In genomic region chr9:83992407-83992806, GRCh38 we compare ENCODE assay signal across 16 cellular contexts. TPM values are rescaled to one million over a fixed set of nuclear protein-coding genes. Genes with fewer than 3 reads are reported as not detected.
DNase-seq lines count a peak whose midpoint lies in the region; ATAC-seq and TF ChIP-seq lines count a peak whose summit lies in the region.
"Had no signal": no experiment of that assay in that cellular context is flagged by ENCODE, and none has a peak within 500 bp of the region (broad histone marks: within the 10 kb centered on the region; RNA-seq: fewer than 3 reads in every experiment).

No MANE protein-coding gene starts in this region.

- H3K4me3 ChIP-seq in adrenal gland: no peak overlapping the region
- no peak overlapping the region for H3K4me3 ChIP-seq in left lung
- H3K4me3 ChIP-seq: BLaER1 treated with 17β-estradiol and CSF1 and Interleukin-3, amounts not matched to agents 10 nM and 100 nM; cardiac muscle cell had no signal

- peak in 5 of 6 experiments; percentile 16 to 45 (median 31) for TF ChIP-seq CTCF in adrenal gland (IDR thresholded peaks at IDR 0.05)
- TF ChIP-seq CTCF in left lung (IDR thresholded peaks at IDR 0.05): no peak

- peak; percentile 43 for ATAC-seq in left lung
- no peak for ATAC-seq in GM19351 (IDR thresholded peaks at IDR 0.05; ENCODE audit: unreplicated experiment)
- ATAC-seq: natural killer cell treated with Interleukin-12 subunit alpha and Interleukin-12 subunit beta and Interleukin-15 and Interleukin-18, amount 100 ng/mL, for 72 hours; sciatic nerve had no signal

- H3K4me1 ChIP-seq in adrenal gland (replicated peaks in 1 of 2) (peaks cover 2 to 13% of the 10 kb centered on the region in 2 donors), left lung (peaks cover 0 to 6% of the 10 kb centered on the region in 2 donors)
- H3K4me1 ChIP-seq: BLaER1 treated with 17β-estradiol and CSF1 and Interleukin-3, amounts not matched to agents 10 nM and 100 nM had no signal

- peak; percentile 15 for DNase-seq in COR-L47 (lab: John Stamatoyannopoulos, UW)
- peak; percentile 15 for DNase-seq in HT1080 (ENCODE audit: low read depth)
- DNase-seq in adrenal gland: peak in 3 of 7 donors; percentile 20 to 35 (median 29)
- DNase-seq in left lung: no peak
- no peak for DNase-seq in SHP77 treated with DMSO at 0.1 percent for 48 hours (lab: John Stamatoyannopoulos, UW)
- no peak for DNase-seq in SHP77 (lab: John Stamatoyannopoulos, UW)
- no peak for DNase-seq in COLO829 (ENCODE audit: low spot score)
- DNase-seq: activated CD8-positive, alpha-beta memory T cell treated with anti-CD3 and anti-CD28 coated beads for 24 hours; activated naive CD4-positive, alpha-beta T cell treated with Interleukin-2 at 50 U/mL for 16 hours; NCI-H2107; stimulated activated naive CD4-positive, alpha-beta T cell treated with Interleukin-2 at 50 U/mL for 16 hours had no signal

- no peaks in the 10 kb centered on the region for H3K27me3 ChIP-seq in adrenal gland
- H3K27me3 ChIP-seq in left lung: no peaks in the 10 kb centered on the region
- H3K27me3 ChIP-seq: BLaER1 treated with 17β-estradiol and CSF1 and Interleukin-3, amounts not matched to agents 10 nM and 100 nM; cardiac muscle cell had no signal

- TF ChIP-seq POLR2A in adrenal gland (IDR thresholded peaks at IDR 0.05): no peak

- H3K9me3 ChIP-seq in adrenal gland (replicated peaks in 1 of 3) (no peaks in the 10 kb centered on the region), left lung (no peaks in the 10 kb centered on the region)

- WGBS in adrenal gland, 4 donors: 40 to 61% (median 45%) methylated on average over 1 of the region's 1 CpG

- H3K36me3 ChIP-seq in adrenal gland (replicated peaks in 1 of 2) (no peaks in the 10 kb centered on the region), left lung (peaks cover 0 to 4% of the 10 kb centered on the region in 2 donors)
- H3K36me3 ChIP-seq: cardiac muscle cell had no signal

- intact Hi-C loops in adrenal gland (cut with DNase I) (no loop called here), left lung (cut with DNase I) (no loop called here)

- no peak overlapping the region for H3K27ac ChIP-seq in adrenal gland
- no peak overlapping the region for H3K27ac ChIP-seq in left lung
- H3K27ac ChIP-seq: BLaER1 treated with 17β-estradiol and CSF1 and Interleukin-3, amounts not matched to agents 10 nM and 100 nM; cardiac muscle cell had no signal

RNA-seq across cellular contexts. Expression of gene RMI1, which starts 11.8 kb away (rescaled TPM):
- 5.3 and 5.9 TPM in 2 replicates for total RNA-seq in HT1080 (2014; rRNA removed; shearing (Covaris generic))
- 11.0 and 14.4 TPM in 2 replicates for polyA plus RNA-seq in HT1080 (2015; cell fraction: cytosol; rRNA removed)
- 13.3 and 14.2 TPM in 2 replicates for polyA plus RNA-seq in HT1080 (2015; cell fraction: nucleus; rRNA removed)
- 10 to 100 TPM in 3 of 8 donors, 1 to 10 TPM in 5; 6.2 to 21.7 (median 7.8) TPM for total RNA-seq in adrenal gland
- 10 to 100 TPM in 1 of 3 donors, 1 to 10 TPM in 2; 2.3 to 17.5 (median 3.5) TPM for polyA plus RNA-seq in adrenal gland
- 10 to 100 TPM in 1 of 2 donors, 1 to 10 TPM in 1; 5.9 to 12.1 TPM for total RNA-seq in left lung

RNA-seq across cellular contexts. Expression of gene HNRNPK, which starts 12.4 kb away (rescaled TPM):
- total RNA-seq in HT1080 (2014; rRNA removed; shearing (Covaris generic)): 681 and 1,082 TPM in 2 replicates
- polyA plus RNA-seq in HT1080 (2015; cell fraction: cytosol; rRNA removed): 515 and 519 TPM in 2 replicates
- 1,121 and 1,129 TPM in 2 replicates for polyA plus RNA-seq in HT1080 (2015; cell fraction: nucleus; rRNA removed)
- total RNA-seq in adrenal gland: 100 to 1,000 TPM; 371 to 518 (median 477) TPM
- polyA plus RNA-seq in adrenal gland: 100 to 1,000 TPM; 172 to 866 (median 228) TPM
- 100 to 1,000 TPM; 382 to 458 TPM for total RNA-seq in left lung

Comparison
In these comparisons a context has a peak if more than half of its experiments do, and no peak if none do; other contexts are left out.
1. DNase-seq: peak in COR-L47 (single experiment) and HT1080 (single experiment); none in left lung (0 of 2), SHP77 treated with DMSO at 0.1 percent for 48 hours (single experiment), SHP77 (0 of 2) and COLO829 (single experiment).
2. CTCF ChIP-seq: peak in adrenal gland (5 of 6); none in left lung (0 of 2).